Comparison of ENCODE assay signal across 8 cellular contexts in genomic region chr22:36334081-36334831, GRCh38. TPM values are rescaled to one million over a fixed set of nuclear protein-coding genes. Genes with fewer than 3 reads are reported as not detected.
A peak's percentile ranks its signal among the peaks of the same experiment; 100 is the strongest.
DNase-seq lines count a peak whose midpoint lies in the region; ATAC-seq lines count a peak whose summit lies in the region.

No MANE protein-coding gene starts in this region.

- peak; percentile 61 for DNase-seq in activated CD4-positive, alpha-beta T cell treated with anti-CD3 and anti-CD28 coated beads for 48 hours
- DNase-seq in activated CD4-positive, alpha-beta T cell treated with anti-CD3 and anti-CD28 coated beads for 1 hour: no peak
- DNase-seq in activated CD8-positive, alpha-beta memory T cell treated with anti-CD3 and anti-CD28 coated beads, Interleukin-2, amount 50 U/mL, for 48 hours: peak; percentile 74
- DNase-seq in left ventricle myocardium superior (peak; percentile 71), NCI-H774 (lab: John Stamatoyannopoulos, UW) (no peak), SK-N-DZ (ENCODE audit: low spot score) (no peak)
- DNase-seq in stimulated activated naive CD4-positive, alpha-beta T cell (lab: John Stamatoyannopoulos, UW): peak in 5 of 6 experiments; percentile 18 to 70 (median 39)

- ATAC-seq in left ventricle myocardium superior (no peak), GM18870 (IDR thresholded peaks at IDR 0.05; ENCODE audit: unreplicated experiment) (no peak)

- intact Hi-C loops in left ventricle myocardium superior (cut with micrococcal nuclease): no loop called here

RNA-seq across cellular contexts. Expression of gene MYH9, which starts 53.5 kb away (rescaled TPM):
- total RNA-seq in left ventricle myocardium superior: 161 TPM
- polyA plus RNA-seq in SK-N-DZ (2014; cell fraction: cytosol; rRNA removed): 23.5 and 30.9 TPM in 2 replicates
- polyA plus RNA-seq in SK-N-DZ (2014; cell fraction: nucleus; rRNA removed): 19.9 and 23.2 TPM in 2 replicates

Comparison
In these comparisons a context has a peak if more than half of its experiments do, and no peak if none do; other contexts are left out.
1. DNase-seq: peak in activated CD4-positive, alpha-beta T cell treated with anti-CD3 and anti-CD28 coated beads for 48 hours (single experiment), activated CD8-positive, alpha-beta memory T cell treated with anti-CD3 and anti-CD28 coated beads, Interleukin-2, amount 50 U/mL, for 48 hours (single experiment), left ventricle myocardium superior (single experiment) and stimulated activated naive CD4-positive, alpha-beta T cell (5 of 6); none in activated CD4-positive, alpha-beta T cell treated with anti-CD3 and anti-CD28 coated beads for 1 hour (single experiment), NCI-H774 (single experiment) and SK-N-DZ (single experiment).